Comparison of ENCODE assay signal across 15 cellular contexts in the genomic region with DNA sequence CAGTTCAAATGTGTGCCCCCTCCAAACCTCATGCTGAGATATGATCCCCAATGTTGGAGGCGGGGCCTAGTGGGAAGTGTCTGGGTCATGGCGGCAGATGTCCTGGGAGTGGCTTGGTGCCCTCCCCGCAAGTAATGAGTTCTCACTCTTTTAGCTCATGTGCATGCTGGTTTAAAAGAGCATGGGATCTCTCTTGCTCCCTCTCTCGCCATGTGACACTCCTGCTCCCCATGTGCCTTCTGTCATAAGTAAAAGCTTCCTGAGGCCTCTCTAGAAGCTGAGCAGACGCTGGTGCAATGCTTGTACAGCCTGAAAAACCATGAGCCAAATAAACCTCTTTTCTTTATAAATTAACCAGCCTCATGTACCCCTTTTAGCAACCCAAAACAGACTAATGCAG.
"Had no signal": no experiment of that assay in that cellular context is flagged by ENCODE, and none has a peak within 500 bp of the region (broad histone marks: within the 10 kb centered on the region; RNA-seq: fewer than 3 reads in every experiment).

No MANE protein-coding gene starts in this region.

- H3K27me3 Mint-ChIP-seq: activated naive CD4-positive, alpha-beta T cell treated with anti-CD3 and anti-CD28 coated beads, Interleukin-2, amount 50 U/mL, for 24 hours; naive thymus-derived CD8-positive, alpha-beta T cell; stimulated activated naive B cell treated with anti-CD40 and anti-IgM and Interleukin-4, amounts not matched to agents 10 μg/mL and 1 μg/mL and 100 μg/mL, for 72 hours had no signal

- H3K9ac ChIP-seq: parathyroid adenoma had no signal

- H3K4me3 Mint-ChIP-seq: activated naive CD4-positive, alpha-beta T cell treated with anti-CD3 and anti-CD28 coated beads, Interleukin-2, amount 50 U/mL, for 24 hours; naive thymus-derived CD8-positive, alpha-beta T cell; stimulated activated naive B cell treated with anti-CD40 and anti-IgM and Interleukin-4, amounts not matched to agents 10 μg/mL and 1 μg/mL and 100 μg/mL, for 72 hours had no signal

- H3K9me3 ChIP-seq: ascending aorta, breast epithelium, esophagus muscularis mucosa, sigmoid colon had no signal

- H3K27me3 ChIP-seq: ascending aorta, breast epithelium, esophagus muscularis mucosa, sigmoid colon had no signal

- ATAC-seq: naive thymus-derived CD8-positive, alpha-beta T cell; stimulated activated naive B cell treated with anti-CD40 and anti-IgM and Interleukin-4, amounts not matched to agents 10 μg/mL and 1 μg/mL and 100 μg/mL, for 72 hours had no signal

- H3K27ac ChIP-seq: ascending aorta, breast epithelium, esophagus muscularis mucosa, parathyroid adenoma, sigmoid colon had no signal

- H2AFZ ChIP-seq: parathyroid adenoma had no signal

- H3K27ac Mint-ChIP-seq: activated naive CD4-positive, alpha-beta T cell treated with anti-CD3 and anti-CD28 coated beads, Interleukin-2, amount 50 U/mL, for 24 hours; stimulated activated naive B cell treated with anti-CD40 and anti-IgM and Interleukin-4, amounts not matched to agents 10 μg/mL and 1 μg/mL and 100 μg/mL, for 72 hours had no signal

- H3K4me1 ChIP-seq: breast epithelium, parathyroid adenoma had no signal

- H3K4me3 ChIP-seq: ascending aorta, breast epithelium, esophagus muscularis mucosa, sigmoid colon had no signal

- H3K36me3 ChIP-seq: ascending aorta, breast epithelium, esophagus muscularis mucosa, sigmoid colon had no signal

- DNase-seq: activated CD4-positive, alpha-beta T cell treated with anti-CD3 and anti-CD28 coated beads for 1 hour; activated CD4-positive, alpha-beta T cell treated with anti-CD3 and anti-CD28 coated beads, Interleukin-2, amount 50 U/mL, for 48 hours; activated gamma-delta T cell; cerebellar nuclear complex; cortex of kidney; mesenchymal stem cell; naive thymus-derived CD8-positive, alpha-beta T cell; sigmoid colon; stimulated activated naive B cell treated with anti-CD40 and anti-IgM and Interleukin-4, amounts not matched to agents 10 μg/mL and 1 μg/mL and 100 μg/mL, for 72 hours; T1000 had no signal

- H3K79me2 ChIP-seq: parathyroid adenoma had no signal

- H3K9me3 Mint-ChIP-seq: activated naive CD4-positive, alpha-beta T cell treated with anti-CD3 and anti-CD28 coated beads, Interleukin-2, amount 50 U/mL, for 24 hours; naive thymus-derived CD8-positive, alpha-beta T cell; stimulated activated naive B cell treated with anti-CD40 and anti-IgM and Interleukin-4, amounts not matched to agents 10 μg/mL and 1 μg/mL and 100 μg/mL, for 72 hours had no signal
